Comparison of ENCODE assay signal across 1 cellular context in genomic region chr14:74569387-74569786, GRCh38.
TF ChIP-seq lines count a peak whose summit lies in the region.

No MANE protein-coding gene starts in this region.

TF ChIP-seq in HepG2, 621 proteins besides CTCF, POLR2A, EP300 and RAD21 (continued from another document):
- TF ChIP-seq, protein P1, sequence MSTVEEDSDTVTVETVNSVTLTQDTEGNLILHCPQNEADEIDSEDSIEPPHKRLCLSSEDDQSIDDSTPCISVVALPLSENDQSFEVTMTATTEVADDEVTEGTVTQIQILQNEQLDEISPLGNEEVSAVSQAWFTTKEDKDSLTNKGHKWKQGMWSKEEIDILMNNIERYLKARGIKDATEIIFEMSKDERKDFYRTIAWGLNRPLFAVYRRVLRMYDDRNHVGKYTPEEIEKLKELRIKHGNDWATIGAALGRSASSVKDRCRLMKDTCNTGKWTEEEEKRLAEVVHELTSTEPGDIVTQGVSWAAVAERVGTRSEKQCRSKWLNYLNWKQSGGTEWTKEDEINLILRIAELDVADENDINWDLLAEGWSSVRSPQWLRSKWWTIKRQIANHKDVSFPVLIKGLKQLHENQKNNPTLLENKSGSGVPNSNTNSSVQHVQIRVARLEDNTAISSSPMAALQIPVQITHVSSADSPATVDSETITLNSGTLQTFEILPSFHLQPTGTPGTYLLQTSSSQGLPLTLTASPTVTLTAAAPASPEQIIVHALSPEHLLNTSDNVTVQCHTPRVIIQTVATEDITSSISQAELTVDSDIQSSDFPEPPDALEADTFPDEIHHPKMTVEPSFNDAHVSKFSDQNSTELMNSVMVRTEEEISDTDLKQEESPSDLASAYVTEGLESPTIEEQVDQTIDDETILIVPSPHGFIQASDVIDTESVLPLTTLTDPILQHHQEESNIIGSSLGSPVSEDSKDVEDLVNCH (CRISPR knock-in tag; IDR thresholded peaks at IDR 0.05), result no peak
- no peak for TF ChIP-seq NFATC3 (CRISPR knock-in tag; IDR thresholded peaks at IDR 0.05)
- TF ChIP-seq HOXA5 (CRISPR knock-in tag; IDR thresholded peaks at IDR 0.05), result no peak
